ENCODE assay signal across 17 cellular contexts in genomic region chr20:47547034-47547387, GRCh38. TPM values are rescaled to one million over a fixed set of nuclear protein-coding genes. Genes with fewer than 3 reads are reported as not detected.
DNase-seq lines count a peak whose midpoint lies in the region; ATAC-seq and TF ChIP-seq lines count a peak whose summit lies in the region.
"Had no signal": no experiment of that assay in that cellular context is flagged by ENCODE, and none has a peak within 500 bp of the region (broad histone marks: within the 10 kb centered on the region; RNA-seq: fewer than 3 reads in every experiment).

No MANE protein-coding gene starts in this region.

- peaks cover 26% of the 10 kb centered on the region for H3K4me1 ChIP-seq in foreskin keratinocyte

- H3K27me3 ChIP-seq in foreskin keratinocyte = no peaks in the 10 kb centered on the region
- H3K27me3 ChIP-seq: SJCRH30 had no signal

- H3K27me3 Mint-ChIP-seq in HFFc6 (ENCODE audit: insufficient read depth) = peaks cover 6% of the 10 kb centered on the region
- no peaks in the 10 kb centered on the region for H3K27me3 Mint-ChIP-seq in WTC11 (ENCODE audit: low read depth)
- no peaks in the 10 kb centered on the region for H3K27me3 Mint-ChIP-seq in osteocyte (ENCODE audit: unreplicated experiment)
- H3K27me3 Mint-ChIP-seq: CD4-positive, alpha-beta memory T cell had no signal

- CTCF ChIA-PET in WTC11 (lab: Charles Lee) = no interaction called here

- no peaks in the 10 kb centered on the region for H3K9me3 Mint-ChIP-seq in HFFc6
- no peaks in the 10 kb centered on the region for H3K9me3 Mint-ChIP-seq in WTC11
- no peaks in the 10 kb centered on the region for H3K9me3 Mint-ChIP-seq in osteocyte (ENCODE audit: unreplicated experiment)
- H3K9me3 Mint-ChIP-seq: CD4-positive, alpha-beta memory T cell had no signal

- H3K4me1 Mint-ChIP-seq in HFFc6 (ENCODE audit: low read depth) (peaks cover 63% of the 10 kb centered on the region), WTC11 (peaks cover 54% of the 10 kb centered on the region), osteocyte (ENCODE audit: unreplicated experiment) (peaks cover 64% of the 10 kb centered on the region)

- H3K36me3 Mint-ChIP-seq in HFFc6 (ENCODE audit: low read depth) (no peaks in the 10 kb centered on the region), WTC11 (no peaks in the 10 kb centered on the region), osteocyte (ENCODE audit: unreplicated experiment) (peaks cover 2% of the 10 kb centered on the region)

- DNase-seq in HFFc6 (no peak), WTC11 (ENCODE audit: low spot score) (no peak), epithelial cell of prostate (ENCODE audit: low read depth, low spot score) (no peak), osteocyte (ENCODE audit: extremely low spot score, unreplicated experiment) (no peak), foreskin keratinocyte (no peak), substantia nigra (lab: John Stamatoyannopoulos, UW) (no peak), NCI-H526 treated with DMSO at 0.1 percent for 48 hours (lab: John Stamatoyannopoulos, UW) (no peak)
- DNase-seq: CD4-positive, alpha-beta memory T cell; DMS153; GDM1; KG1; NCI-H1105 treated with DMSO at 0.1 percent for 48 hours; NCI-H1694 treated with DMSO at 0.1 percent for 48 hours had no signal

- POLR2A ChIA-PET in WTC11 (lab: Charles Lee) = no interaction called here

- H3K4me3 Mint-ChIP-seq in HFFc6 = peak overlapping the region; percentile 76
- H3K4me3 Mint-ChIP-seq in WTC11 = no peak overlapping the region
- H3K4me3 Mint-ChIP-seq in osteocyte (ENCODE audit: unreplicated experiment) = no peak overlapping the region
- H3K4me3 Mint-ChIP-seq: CD4-positive, alpha-beta memory T cell had no signal

- no peak for TF ChIP-seq CTCF in HFFc6 (IDR thresholded peaks at IDR 0.05)
- TF ChIP-seq CTCF in WTC11 (IDR thresholded peaks at IDR 0.05) = no peak
- no peak for TF ChIP-seq CTCF in osteocyte (IDR thresholded peaks at IDR 0.05)
- TF ChIP-seq CTCF in foreskin keratinocyte (conservative IDR thresholded peaks at IDR 0.05) = no peak

- ATAC-seq in WTC11 = no peak
- no peak for ATAC-seq in foreskin keratinocyte
- ATAC-seq in HG03354 (IDR thresholded peaks at IDR 0.05; ENCODE audit: poor library complexity, severe bottlenecking, unreplicated experiment) = no peak
- ATAC-seq: A549, HCT116 had no signal

- H3K27ac Mint-ChIP-seq in HFFc6 (peak overlapping the region; percentile 86), WTC11 (no peak overlapping the region), osteocyte (ENCODE audit: unreplicated experiment) (peak overlapping the region; percentile 90)

- H3K27ac ChIP-seq in epithelial cell of prostate = peak overlapping the region; percentile 65
- no peak overlapping the region for H3K27ac ChIP-seq in foreskin keratinocyte
- H3K27ac ChIP-seq in substantia nigra (ENCODE audit: low read depth, low read length, poor library complexity, severe bottlenecking) = no peak overlapping the region
- H3K27ac ChIP-seq: A549 had no signal

TF ChIP-seq in WTC11, 78 proteins besides CTCF, POLR2A, EP300 and RAD21:
- TF ChIP-seq HMGA2 (CRISPR knock-in tag; IDR thresholded peaks at IDR 0.05) = peak; percentile 38; the same call in 1 of the 2 replicates
- TF ChIP-seq, protein P1, sequence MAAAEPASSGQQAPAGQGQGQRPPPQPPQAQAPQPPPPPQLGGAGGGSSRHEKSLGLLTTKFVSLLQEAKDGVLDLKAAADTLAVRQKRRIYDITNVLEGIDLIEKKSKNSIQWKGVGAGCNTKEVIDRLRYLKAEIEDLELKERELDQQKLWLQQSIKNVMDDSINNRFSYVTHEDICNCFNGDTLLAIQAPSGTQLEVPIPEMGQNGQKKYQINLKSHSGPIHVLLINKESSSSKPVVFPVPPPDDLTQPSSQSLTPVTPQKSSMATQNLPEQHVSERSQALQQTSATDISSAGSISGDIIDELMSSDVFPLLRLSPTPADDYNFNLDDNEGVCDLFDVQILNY (CRISPR knock-in tag; IDR thresholded peaks at IDR 0.05) = no peak

RNA-seq across cellular contexts. Expression of gene NCOA3, which starts 45.3 kb away (rescaled TPM):
- 10 to 100 TPM; 28.6 to 40.9 (median 32.7) TPM for total RNA-seq in HFFc6 (2021; fragmentation: NEBNext Ultra II Directional; extraction: Animal tissue kit (Norgen Biotek cat#: 25700))
- total RNA-seq in WTC11 (2021) (20.2 to 25.2 TPM (median 21.5 TPM) in 3 replicates), osteocyte (75.9 and 77.5 TPM in 2 replicates), foreskin keratinocyte (22.0 and 25.7 TPM in 2 replicates)
- 3.2 and 3.3 TPM in 2 replicates for polyA plus RNA-seq in foreskin keratinocyte
